17 cellular contexts compared by ENCODE assay signal in the genomic region with DNA sequence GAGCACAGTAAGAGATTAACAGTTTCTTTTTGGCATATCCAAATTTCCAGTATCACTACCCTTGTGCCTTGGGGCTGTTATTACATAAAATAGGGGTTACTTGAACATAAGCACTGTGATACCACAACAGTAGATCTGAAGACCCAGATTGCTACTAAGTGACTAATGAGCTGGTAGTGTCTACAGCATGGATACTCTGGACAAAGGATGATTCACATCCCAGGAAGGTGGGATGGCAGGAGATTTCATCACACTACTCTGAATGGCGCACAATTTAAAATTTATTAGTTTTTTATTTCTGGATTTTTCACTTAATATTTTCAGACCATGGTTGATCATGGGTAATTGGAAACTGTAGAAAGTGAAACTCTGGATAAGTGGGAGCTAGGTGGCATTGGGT.
DNase-seq lines count a peak whose midpoint lies in the region; ATAC-seq and TF ChIP-seq lines count a peak whose summit lies in the region.
"Had no signal": no experiment of that assay in that cellular context is flagged by ENCODE, and none has a peak within 500 bp of the region (broad histone marks: within the 10 kb centered on the region; RNA-seq: fewer than 3 reads in every experiment).

No MANE protein-coding gene starts in this region.

- H4K20me1 ChIP-seq in smooth muscle cell (ENCODE audit: low read depth): no peaks in the 10 kb centered on the region

- H3F3A ChIP-seq in smooth muscle cell (ENCODE audit: low read depth): peaks cover 20% of the 10 kb centered on the region

- DNase-seq in HFFc6 (peak; percentile 84), fibroblast of pulmonary artery (ENCODE audit: low read depth) (peak; percentile 82), smooth muscle cell (lab: John Stamatoyannopoulos, UW; ENCODE audit: unreplicated experiment) (no peak), NCI-H2171 (lab: John Stamatoyannopoulos, UW) (no peak), upper lobe of right lung (no peak), sigmoid colon (no peak)
- DNase-seq: activated CD4-positive, alpha-beta T cell treated with anti-CD3 and anti-CD28 coated beads, Interleukin-2, amount 50 U/mL, for 48 hours; left ventricle myocardium superior; NCI-H187 treated with DMSO at 0.1 percent for 48 hours; NCI-H774; nephron progenitor cell; right lobe of liver; SHP77 treated with DMSO at 0.1 percent for 48 hours; stimulated activated naive B cell treated with anti-CD40 and anti-IgM and Interleukin-4, amounts not matched to agents 10 μg/mL and 1 μg/mL and 100 μg/mL, for 72 hours had no signal

- no peak overlapping the region for H3K9ac ChIP-seq in smooth muscle cell (ENCODE audit: low read depth)

- H3K9me3 ChIP-seq in smooth muscle cell (replicated peaks; ENCODE audit: low read depth) (no peaks in the 10 kb centered on the region), upper lobe of right lung (no peaks in the 10 kb centered on the region), sigmoid colon (no peaks in the 10 kb centered on the region)
- H3K9me3 ChIP-seq: right lobe of liver had no signal

- H3K79me2 ChIP-seq in smooth muscle cell (ENCODE audit: low read depth): no peaks in the 10 kb centered on the region

- TF ChIP-seq CTCF in HFFc6 (IDR thresholded peaks at IDR 0.05): no peak
- TF ChIP-seq CTCF in fibroblast of pulmonary artery (IDR thresholded peaks at IDR 0.05; ENCODE audit: low read length, missing control alignments): no peak
- no peak for TF ChIP-seq CTCF in smooth muscle cell (IDR thresholded peaks at IDR 0.05; ENCODE audit: borderline replicate concordance, insufficient read depth, poor library complexity, severe bottlenecking)
- no peak for TF ChIP-seq CTCF in upper lobe of right lung (IDR thresholded peaks at IDR 0.05)
- no peak for TF ChIP-seq CTCF in sigmoid colon (IDR thresholded peaks at IDR 0.05)

- ATAC-seq in SK-N-SH treated with all-trans-retinoic acid at 6 μM for 48 hours: peak; percentile 90
- no peak for ATAC-seq in upper lobe of right lung
- ATAC-seq: GM23338; left ventricle myocardium superior; stimulated activated naive B cell treated with anti-CD40 and anti-IgM and Interleukin-4, amounts not matched to agents 10 μg/mL and 1 μg/mL and 100 μg/mL, for 72 hours had no signal

- no peaks in the 10 kb centered on the region for H3K36me3 Mint-ChIP-seq in HFFc6 (ENCODE audit: low read depth)
- H3K36me3 Mint-ChIP-seq: stimulated activated naive B cell treated with anti-CD40 and anti-IgM and Interleukin-4, amounts not matched to agents 10 μg/mL and 1 μg/mL and 100 μg/mL, for 72 hours had no signal

- TF ChIP-seq POLR2A in sigmoid colon (IDR thresholded peaks at IDR 0.05): no peak

- intact Hi-C loops in upper lobe of right lung (cut with DNase I): no loop called here
- intact Hi-C loops in sigmoid colon (cut with DNase I): no loop called here

- no peaks in the 10 kb centered on the region for H3K36me3 ChIP-seq in smooth muscle cell (ENCODE audit: low read depth)
- no peaks in the 10 kb centered on the region for H3K36me3 ChIP-seq in upper lobe of right lung
- no peaks in the 10 kb centered on the region for H3K36me3 ChIP-seq in sigmoid colon
- H3K36me3 ChIP-seq: right lobe of liver had no signal

- WGBS in smooth muscle cell (ENCODE audit: low lambda C conversion rate): 52% methylated on average over 1 of the region's 1 CpG
- WGBS in sigmoid colon, 2 donors: 97 to 100% methylated on average over 1 of the region's 1 CpG

- H3K4me2 ChIP-seq in smooth muscle cell: peak overlapping the region; percentile 29
- H3K4me2 ChIP-seq: GM23338 had no signal

- H3K4me3 Mint-ChIP-seq in HFFc6: no peak overlapping the region
- H3K4me3 Mint-ChIP-seq: GM23338; nephron progenitor cell; stimulated activated naive B cell treated with anti-CD40 and anti-IgM and Interleukin-4, amounts not matched to agents 10 μg/mL and 1 μg/mL and 100 μg/mL, for 72 hours had no signal

- H3K4me3 ChIP-seq in fibroblast of pulmonary artery (replicated peaks; ENCODE audit: low read depth, low read length): no peak overlapping the region
- H3K4me3 ChIP-seq in smooth muscle cell: no peak overlapping the region
- H3K4me3 ChIP-seq in upper lobe of right lung: no peak overlapping the region
- no peak overlapping the region for H3K4me3 ChIP-seq in sigmoid colon
- H3K4me3 ChIP-seq: GM23338, right lobe of liver had no signal

- H3K27me3 ChIP-seq in smooth muscle cell (ENCODE audit: low read depth) (no peaks in the 10 kb centered on the region), upper lobe of right lung (no peaks in the 10 kb centered on the region), sigmoid colon (no peaks in the 10 kb centered on the region)
- H3K27me3 ChIP-seq: right lobe of liver had no signal

- no peak overlapping the region for H2AFZ ChIP-seq in smooth muscle cell (ENCODE audit: low read depth)
- H2AFZ ChIP-seq: GM23338 had no signal

- H3K9me3 Mint-ChIP-seq in HFFc6: no peaks in the 10 kb centered on the region
- H3K9me3 Mint-ChIP-seq: activated T-helper 2 cell treated with anti-CD3 and anti-CD28 coated beads, Interferon-gamma antibody, Interleukin-2, Interleukin-4, amounts not matched to agents 10 μg/mL and 5 μg/mL and 100 μg/mL, durations not matched to agents 14 hours and 24 hours and 36 hours; GM23338; nephron progenitor cell; stimulated activated naive B cell treated with anti-CD40 and anti-IgM and Interleukin-4, amounts not matched to agents 10 μg/mL and 1 μg/mL and 100 μg/mL, for 72 hours had no signal

- TF ChIP-seq EP300 in sigmoid colon (IDR thresholded peaks at IDR 0.05): no peak

- H3K27ac ChIP-seq in smooth muscle cell (ENCODE audit: low read depth) (peak overlapping the region; percentile 82), upper lobe of right lung (no peak overlapping the region), sigmoid colon (no peak overlapping the region)
- H3K27ac ChIP-seq: right lobe of liver had no signal

- H3K4me1 Mint-ChIP-seq in HFFc6 (ENCODE audit: low read depth): peaks cover 33% of the 10 kb centered on the region

- peaks cover 3% of the 10 kb centered on the region for H3K4me1 ChIP-seq in smooth muscle cell (ENCODE audit: low read depth)
- H3K4me1 ChIP-seq in upper lobe of right lung: no peaks in the 10 kb centered on the region
- peaks cover 0 to 19% (median 10%) of the 10 kb centered on the region in 4 donors for H3K4me1 ChIP-seq in sigmoid colon

- peak overlapping the region; percentile 3; the same call in 1 of the 2 replicates for H3K27ac Mint-ChIP-seq in HFFc6
- H3K27ac Mint-ChIP-seq: activated T-helper 2 cell treated with anti-CD3 and anti-CD28 coated beads, Interferon-gamma antibody, Interleukin-2, Interleukin-4, amounts not matched to agents 10 μg/mL and 5 μg/mL and 100 μg/mL, durations not matched to agents 14 hours and 24 hours and 36 hours; GM23338; nephron progenitor cell; stimulated activated naive B cell treated with anti-CD40 and anti-IgM and Interleukin-4, amounts not matched to agents 10 μg/mL and 1 μg/mL and 100 μg/mL, for 72 hours had no signal

- H3K27me3 Mint-ChIP-seq in HFFc6 (ENCODE audit: insufficient read depth): no peaks in the 10 kb centered on the region
- H3K27me3 Mint-ChIP-seq: stimulated activated naive B cell treated with anti-CD40 and anti-IgM and Interleukin-4, amounts not matched to agents 10 μg/mL and 1 μg/mL and 100 μg/mL, for 72 hours had no signal

TF ChIP-seq in SK-N-SH treated with all-trans-retinoic acid at 6 μM for 48 hours, 23 proteins besides CTCF, POLR2A, EP300 and RAD21:
- peak; percentile 34; the same call in 1 of the 2 replicates for TF ChIP-seq ISL1 (CRISPR knock-in tag; IDR thresholded peaks at IDR 0.05)
- TF ChIP-seq, protein P1, sequence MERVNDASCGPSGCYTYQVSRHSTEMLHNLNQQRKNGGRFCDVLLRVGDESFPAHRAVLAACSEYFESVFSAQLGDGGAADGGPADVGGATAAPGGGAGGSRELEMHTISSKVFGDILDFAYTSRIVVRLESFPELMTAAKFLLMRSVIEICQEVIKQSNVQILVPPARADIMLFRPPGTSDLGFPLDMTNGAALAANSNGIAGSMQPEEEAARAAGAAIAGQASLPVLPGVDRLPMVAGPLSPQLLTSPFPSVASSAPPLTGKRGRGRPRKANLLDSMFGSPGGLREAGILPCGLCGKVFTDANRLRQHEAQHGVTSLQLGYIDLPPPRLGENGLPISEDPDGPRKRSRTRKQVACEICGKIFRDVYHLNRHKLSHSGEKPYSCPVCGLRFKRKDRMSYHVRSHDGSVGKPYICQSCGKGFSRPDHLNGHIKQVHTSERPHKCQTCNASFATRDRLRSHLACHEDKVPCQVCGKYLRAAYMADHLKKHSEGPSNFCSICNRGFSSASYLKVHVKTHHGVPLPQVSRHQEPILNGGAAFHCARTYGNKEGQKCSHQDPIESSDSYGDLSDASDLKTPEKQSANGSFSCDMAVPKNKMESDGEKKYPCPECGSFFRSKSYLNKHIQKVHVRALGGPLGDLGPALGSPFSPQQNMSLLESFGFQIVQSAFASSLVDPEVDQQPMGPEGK (CRISPR knock-in tag; IDR thresholded peaks at IDR 0.05; ENCODE audit: borderline replicate concordance): no peak

Comparison
In these comparisons a context has a peak if more than half of its experiments do, and no peak if none do; other contexts are left out.
1. DNase-seq: peak in HFFc6 (single experiment) and fibroblast of pulmonary artery (single experiment); none in smooth muscle cell (single experiment), NCI-H2171 (single experiment), upper lobe of right lung (single experiment) and sigmoid colon (single experiment).